ENCODE assay signal across 8 cellular contexts in genomic region chr9:137205126-137206069, GRCh38. TPM values are rescaled to one million over a fixed set of nuclear protein-coding genes. Genes with fewer than 3 reads are reported as not detected.
DNase-seq lines count a peak whose midpoint lies in the region; TF ChIP-seq lines count a peak whose summit lies in the region.

TSS of gene NDOR1 (plus strand) at chr9:137205700. CDS start at chr9:137205778, 78 bp downstream.
A gene with protein sequence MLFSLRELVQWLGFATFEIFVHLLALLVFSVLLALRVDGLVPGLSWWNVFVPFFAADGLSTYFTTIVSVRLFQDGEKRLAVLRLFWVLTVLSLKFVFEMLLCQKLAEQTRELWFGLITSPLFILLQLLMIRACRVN (minus strand): TSS chr9:137205648. CDS start chr9:137205414, 234 bp downstream.

- H3T11ph ChIP-seq in H9 (ENCODE audit: low read length) = no peak within 1 kb of the TSS

- H2BK120ac ChIP-seq in H9 (ENCODE audit: low read depth, low read length, poor library complexity, severe bottlenecking) (no peak within 1 kb of the TSS), trophoblast cell (ENCODE audit: insufficient read depth, low read length, poor library complexity) (peak within 1 kb of the TSS; percentile 79)

- H3K4me3 ChIP-seq in adrenal gland (peak within 1 kb of the TSS; percentile 44 to 98 (median 76)), trophoblast cell (ENCODE audit: low read depth, low read length) (peak within 1 kb of the TSS; percentile 98), tibial artery (peak within 1 kb of the TSS; percentile 97)

- no peak within 1 kb of the TSS; the same call in 1 of the 2 replicates for H3K14ac ChIP-seq in H9 (ENCODE audit: insufficient read depth, low read length)
- H3K14ac ChIP-seq in trophoblast cell (ENCODE audit: low read length) = peak within 1 kb of the TSS; percentile 97

- H2BK12ac ChIP-seq in H9 (ENCODE audit: insufficient read length, low read depth, low read length) (no peak within 1 kb of the TSS), trophoblast cell (ENCODE audit: low read length) (no peak within 1 kb of the TSS)

- H3K9me3 ChIP-seq in H9 (ENCODE audit: control insufficient read depth, low read depth, low read length) (no peaks in the 10 kb centered on the region), adrenal gland (replicated peaks in 1 of 3) (no peaks in the 10 kb centered on the region), trophoblast cell (ENCODE audit: insufficient read depth, low read depth, low read length) (no peaks in the 10 kb centered on the region), tibial artery (no peaks in the 10 kb centered on the region)

- H3K27me3 Mint-ChIP-seq in H9 (ENCODE audit: low read depth) = no peaks in the 10 kb centered on the region
- H3K27me3 Mint-ChIP-seq in T-helper 1 cell treated with Interleukin-12 subunit alpha and Interleukin-12 subunit beta and Interleukin-4 antibody, amounts not matched to agents 30 μg/mL and 1 μg/mL, for 36 hours (ENCODE audit: low read depth) = no peaks in the 10 kb centered on the region

- H3K4me2 ChIP-seq in H9 (ENCODE audit: insufficient read depth, insufficient read length, low read length) (peak within 1 kb of the TSS; percentile 91), trophoblast cell (ENCODE audit: low read length) (peak within 1 kb of the TSS; percentile 85)

- H3K18ac ChIP-seq in H9 (ENCODE audit: insufficient read length, low read depth, low read length) (no peak within 1 kb of the TSS), trophoblast cell (ENCODE audit: low read length) (peak within 1 kb of the TSS; percentile 97)

- H3K23me2 ChIP-seq in H9 (ENCODE audit: insufficient read length, low read depth, low read length, poor library complexity, severe bottlenecking) = peaks cover 8% of the 10 kb centered on the region

- peaks cover 25 to 33% of the 10 kb centered on the region in 2 experiments for H3K4me1 Mint-ChIP-seq in H9
- peaks cover 31% of the 10 kb centered on the region for H3K4me1 Mint-ChIP-seq in T-helper 1 cell treated with Interleukin-12 subunit alpha and Interleukin-12 subunit beta and Interleukin-4 antibody, amounts not matched to agents 30 μg/mL and 1 μg/mL, for 36 hours (ENCODE audit: low read depth)

- H2BK5ac ChIP-seq in H9 (ENCODE audit: insufficient read length, low read length) = no peak within 1 kb of the TSS
- H2BK5ac ChIP-seq in trophoblast cell (ENCODE audit: low read depth, low read length, poor library complexity) = peak within 1 kb of the TSS; percentile 65

- DNase-seq in DMS53 treated with DMSO at 0.1 percent for 48 hours (lab: John Stamatoyannopoulos, UW; ENCODE audit: unreplicated experiment) (peak; percentile 61), H9 (peak; percentile 89), NCI-H1436 (lab: John Stamatoyannopoulos, UW) (peak; percentile 80), adrenal gland (peak; percentile 88 to 95 (median 93)), cardiac septum (ENCODE audit: low spot score) (peak; percentile 97), trophoblast cell (peak; percentile 85 to 95), tibial artery (peak; percentile 86 to 93)

- H3K56ac ChIP-seq in H9 (ENCODE audit: insufficient read length, low read depth, low read length) = no peak within 1 kb of the TSS

- no peak for TF ChIP-seq CTCF in H9 (conservative IDR thresholded peaks at IDR 0.05)
- no peak for TF ChIP-seq CTCF in adrenal gland (IDR thresholded peaks at IDR 0.05)
- TF ChIP-seq CTCF in tibial artery (IDR thresholded peaks at IDR 0.05) = no peak

- H4K12ac ChIP-seq in trophoblast cell (ENCODE audit: low read depth, low read length) = peak within 1 kb of the TSS; percentile 98

- H3K9me3 Mint-ChIP-seq in H9 = no peaks in the 10 kb centered on the region
- H3K9me3 Mint-ChIP-seq in T-helper 1 cell treated with Interleukin-12 subunit alpha and Interleukin-12 subunit beta and Interleukin-4 antibody, amounts not matched to agents 30 μg/mL and 1 μg/mL, for 36 hours = no peaks in the 10 kb centered on the region

- H4K8ac ChIP-seq in H9 (replicated peaks; ENCODE audit: insufficient read length, low read depth, low read length) (no peak within 1 kb of the TSS), trophoblast cell (ENCODE audit: low read depth, low read length) (peak within 1 kb of the TSS; percentile 99)

- H2AK5ac ChIP-seq in H9 (ENCODE audit: insufficient read length, low read length) (no peak within 1 kb of the TSS), trophoblast cell (ENCODE audit: low read length) (peak within 1 kb of the TSS; percentile 90)

- H3K4me1 ChIP-seq in H9 (ENCODE audit: insufficient read depth, low read length) (no peaks in the 10 kb centered on the region; the same call in 1 of the 2 replicates), adrenal gland (replicated peaks in 1 of 2) (peaks cover 15 to 47% of the 10 kb centered on the region in 2 donors), trophoblast cell (ENCODE audit: control insufficient read depth in 1 of 2, insufficient read depth in 2 of 2, low read length in 2 of 2) (peaks cover 16 to 20% of the 10 kb centered on the region in 2 experiments), tibial artery (peaks cover 0 to 57% (median 44%) of the 10 kb centered on the region in 4 donors)

- H3K9ac ChIP-seq in H9 (ENCODE audit: extremely low read depth, insufficient read length, low read length) (peak within 1 kb of the TSS; percentile 84), trophoblast cell (ENCODE audit: low read length) (peak within 1 kb of the TSS; percentile 99)

- H3K79me1 ChIP-seq in H9 (ENCODE audit: insufficient read depth, low read depth, low read length, poor library complexity, severe bottlenecking) (peaks cover 19% of the 10 kb centered on the region), trophoblast cell (ENCODE audit: low read length) (peaks cover 7% of the 10 kb centered on the region)

- no peak within 1 kb of the TSS for H4K91ac ChIP-seq in H9 (ENCODE audit: insufficient read length, low read depth, low read length)
- H4K91ac ChIP-seq in trophoblast cell (ENCODE audit: low read depth, low read length) = peak within 1 kb of the TSS; percentile 89

- H3K4ac ChIP-seq in H9 (ENCODE audit: low read depth, low read length) = no peak within 1 kb of the TSS
- H3K4ac ChIP-seq in trophoblast cell (ENCODE audit: low read depth, low read length) = peak within 1 kb of the TSS; percentile 96

- H3K27me3 ChIP-seq in H9 (ENCODE audit: insufficient read depth, low read length) (no peaks in the 10 kb centered on the region), adrenal gland (no peaks in the 10 kb centered on the region), trophoblast cell (ENCODE audit: insufficient read depth, low read length) (no peaks in the 10 kb centered on the region), tibial artery (no peaks in the 10 kb centered on the region)

- WGBS in H9 (ENCODE audit: extremely low coverage, insufficient read length, low lambda C conversion rate) = no CpG with 5 or more reads among the region's 98 CpGs
- 0 to 1% (median 0%) methylated on average over 10 to 98 of the region's 98 CpGs for WGBS in adrenal gland, 4 donors
- no CpG with 5 or more reads among the region's 98 CpGs for WGBS in trophoblast cell (ENCODE audit: extremely low coverage, insufficient coverage, insufficient read length)

- no peak within 1 kb of the TSS for H3K23ac ChIP-seq in H9 (ENCODE audit: insufficient read length, low read depth, low read length)
- H3K23ac ChIP-seq in trophoblast cell (ENCODE audit: low read length) = peak within 1 kb of the TSS; percentile 29

- peaks cover 13% of the 10 kb centered on the region; the same call in 1 of the 2 replicates for H3K79me2 ChIP-seq in H9 (ENCODE audit: insufficient read depth, low read length)
- H3K79me2 ChIP-seq in trophoblast cell (ENCODE audit: control insufficient read depth, insufficient read depth, low read length, poor library complexity) = peaks cover 18% of the 10 kb centered on the region

- H3K27ac ChIP-seq in H9 (ENCODE audit: insufficient read length, low read depth, low read length) (no peak within 1 kb of the TSS), adrenal gland (peak within 1 kb of the TSS in 4 of 5 donors; percentile 70 to 97 (median 78)), trophoblast cell (ENCODE audit: low read depth, low read length) (peak within 1 kb of the TSS; percentile 39), tibial artery (peak within 1 kb of the TSS; percentile 82 to 89)

- H3K36me3 ChIP-seq in adrenal gland (replicated peaks in 1 of 2) (no peaks in the 10 kb centered on the region), trophoblast cell (ENCODE audit: control insufficient read depth in 1 of 2, insufficient read depth in 2 of 2, low read length in 2 of 2) (peaks cover 12 to 16% of the 10 kb centered on the region in 2 experiments), tibial artery (peaks cover 0 to 20% (median 0%) of the 10 kb centered on the region in 3 donors)

- H4K20me1 ChIP-seq in H9 (ENCODE audit: control insufficient read depth, insufficient read depth, insufficient read length) = no peaks in the 10 kb centered on the region

- no peak within 1 kb of the TSS for H2BK20ac ChIP-seq in H9 (ENCODE audit: low read depth, low read length, poor library complexity, severe bottlenecking)

- intact Hi-C loops in adrenal gland (cut with DNase I) (no loop called here), cardiac septum (cut with DNase I) (loop anchor here (2.0 kb wide), 1 partner anchor 17 kb away; the partner anchor contains the start of genes ANAPC2 and SSNA1), tibial artery (cut with DNase I; ENCODE audit: low total_unique reads) (no loop called here)

- peak within 1 kb of the TSS; percentile 88 to 97 (median 97); a peak in 6 of 7 replicates for H3K27ac Mint-ChIP-seq in H9
- peak within 1 kb of the TSS; percentile 93 for H3K27ac Mint-ChIP-seq in T-helper 1 cell treated with Interleukin-12 subunit alpha and Interleukin-12 subunit beta and Interleukin-4 antibody, amounts not matched to agents 30 μg/mL and 1 μg/mL, for 36 hours

- peaks cover 8 to 39% (median 30%) of the 10 kb centered on the region in 3 experiments for H3K36me3 Mint-ChIP-seq in H9 (ENCODE audit: insufficient read depth in 1 of 3, low read depth in 3 of 3)
- H3K36me3 Mint-ChIP-seq in T-helper 1 cell treated with Interleukin-12 subunit alpha and Interleukin-12 subunit beta and Interleukin-4 antibody, amounts not matched to agents 30 μg/mL and 1 μg/mL, for 36 hours (ENCODE audit: low read depth) = peaks cover 20% of the 10 kb centered on the region

- H3K4me3 Mint-ChIP-seq in H9 = peak within 1 kb of the TSS; percentile 93 to 99
- H3K4me3 Mint-ChIP-seq in T-helper 1 cell treated with Interleukin-12 subunit alpha and Interleukin-12 subunit beta and Interleukin-4 antibody, amounts not matched to agents 30 μg/mL and 1 μg/mL, for 36 hours = peak within 1 kb of the TSS; percentile 94

- H4K5ac ChIP-seq in H9 (ENCODE audit: insufficient read length, low read depth, low read length) = no peak within 1 kb of the TSS

- H2AFZ ChIP-seq in H9 (ENCODE audit: low read length) (no peak within 1 kb of the TSS), trophoblast cell (ENCODE audit: insufficient read depth, low read length, poor library complexity) (peak within 1 kb of the TSS; percentile 96)

- TF ChIP-seq POLR2A in adrenal gland (IDR thresholded peaks at IDR 0.05) = peak in 1 of 2 donors; percentile 61

- no peak within 1 kb of the TSS for H2BK15ac ChIP-seq in H9 (ENCODE audit: low read depth, low read length)

RNA-seq across cellular contexts. Expression of gene NDOR1, which starts in this region (rescaled TPM):
- total RNA-seq in H9 (2021) = 44.1 and 45.3 TPM in 2 replicates
- total RNA-seq in adrenal gland = 10 to 100 TPM in 7 of 8 donors, 1 to 10 TPM in 1; 9.5 to 21.4 (median 13.7) TPM
- polyA plus RNA-seq in adrenal gland = 10 to 100 TPM in 2 of 3 donors, 1 to 10 TPM in 1; 1.6 to 36.4 (median 14.9) TPM
- 8.0 TPM for total RNA-seq in cardiac septum
- polyA plus RNA-seq in trophoblast cell (2013) = 18.7 and 19.2 TPM in 2 replicates

RNA-seq across cellular contexts. Expression of the second gene that starts in this region (rescaled TPM):
- 34.1 and 35.5 TPM in 2 replicates for total RNA-seq in H9 (2021)
- total RNA-seq in adrenal gland = 10 to 100 TPM; 35.8 to 48.4 (median 42.3) TPM
- polyA plus RNA-seq in adrenal gland = 10 to 100 TPM; 21.7 to 30.2 (median 28.4) TPM
- 40.6 TPM for total RNA-seq in cardiac septum
- polyA plus RNA-seq in trophoblast cell (2013) = 18.3 and 18.9 TPM in 2 replicates
